Comparison of ENCODE assay signal across 1 cellular context in genomic region chr6:138109042-138109997, GRCh38.
TF ChIP-seq lines count a peak whose summit lies in the region.

No MANE protein-coding gene starts in this region.

TF ChIP-seq in HepG2, 621 proteins besides CTCF, POLR2A, EP300 and RAD21 (continued from another document and continues in another):
- TF ChIP-seq ARID5B (CRISPR knock-in tag; IDR thresholded peaks at IDR 0.05), result peak; percentile 55; the same call in 1 of the 2 replicates
- TF ChIP-seq ZNF281 (CRISPR knock-in tag; IDR thresholded peaks at IDR 0.05; ENCODE audit: borderline replicate concordance), result no peak
- TF ChIP-seq ZNF563 (CRISPR knock-in tag; IDR thresholded peaks at IDR 0.05), result no peak
- no peak for TF ChIP-seq KAT7 (CRISPR knock-in tag; IDR thresholded peaks at IDR 0.05; ENCODE audit: borderline replicate concordance)
- TF ChIP-seq ZNF17 (CRISPR knock-in tag; IDR thresholded peaks at IDR 0.05), result no peak
- TF ChIP-seq KLF12 (CRISPR knock-in tag; IDR thresholded peaks at IDR 0.05; ENCODE audit: borderline replicate concordance), result no peak
- TF ChIP-seq IKZF5 (CRISPR knock-in tag; IDR thresholded peaks at IDR 0.05), result no peak
- no peak for TF ChIP-seq JDP2 (CRISPR knock-in tag; IDR thresholded peaks at IDR 0.05; ENCODE audit: borderline replicate concordance)
- no peak for TF ChIP-seq ZNF652 (CRISPR knock-in tag; IDR thresholded peaks at IDR 0.05; ENCODE audit: borderline replicate concordance, low read depth)
- TF ChIP-seq HNF1A (IDR thresholded peaks at IDR 0.05; ENCODE audit: low read depth), result no peak
- no peak for TF ChIP-seq HNF1A (CRISPR knock-in tag; IDR thresholded peaks at IDR 0.05; ENCODE audit: borderline replicate concordance)
- TF ChIP-seq STAG1 (CRISPR knock-in tag; IDR thresholded peaks at IDR 0.05), result peak; percentile 97
- TF ChIP-seq ZBTB4 (CRISPR knock-in tag; IDR thresholded peaks at IDR 0.05; ENCODE audit: borderline replicate concordance), result no peak
- TF ChIP-seq MED1 (CRISPR knock-in tag; IDR thresholded peaks at IDR 0.05), result no peak
- no peak for TF ChIP-seq BRD4 (CRISPR knock-in tag; IDR thresholded peaks at IDR 0.05)
- TF ChIP-seq ZNF83 (CRISPR knock-in tag; IDR thresholded peaks at IDR 0.05; ENCODE audit: borderline replicate concordance), result no peak
- TF ChIP-seq RNF2 (conservative IDR thresholded peaks at IDR 0.05; ENCODE audit: low read depth), result no peak
- TF ChIP-seq IKZF4 (CRISPR knock-in tag; IDR thresholded peaks at IDR 0.05; ENCODE audit: borderline replicate concordance, low read depth, not compliant biosample characterization), result no peak
- no peak for TF ChIP-seq ZNF639 (CRISPR knock-in tag; conservative IDR thresholded peaks at IDR 0.05)
- TF ChIP-seq PREB (CRISPR knock-in tag; IDR thresholded peaks at IDR 0.05), result no peak
- no peak for TF ChIP-seq NR3C1 (CRISPR knock-in tag; IDR thresholded peaks at IDR 0.05)
- no peak for TF ChIP-seq ARNTL (CRISPR knock-in tag; IDR thresholded peaks at IDR 0.05)
- no peak for TF ChIP-seq ZNF446 (CRISPR knock-in tag; IDR thresholded peaks at IDR 0.05)
- TF ChIP-seq SNAI1 (CRISPR knock-in tag; IDR thresholded peaks at IDR 0.05; ENCODE audit: borderline replicate concordance), result no peak
- TF ChIP-seq KAT8 (CRISPR knock-in tag; IDR thresholded peaks at IDR 0.05), result 0 out of 2 replicates have a peak, but pooled peaks have one; percentile 44
- TF ChIP-seq SAP130 (CRISPR knock-in tag; IDR thresholded peaks at IDR 0.05; ENCODE audit: low read depth), result peak; percentile 23; the same call in 1 of the 2 replicates
- no peak for TF ChIP-seq CHCHD3 (CRISPR knock-in tag; IDR thresholded peaks at IDR 0.05)
- TF ChIP-seq ZNF142 (CRISPR knock-in tag; IDR thresholded peaks at IDR 0.05), result no peak
- no peak for TF ChIP-seq REXO4 (CRISPR knock-in tag; IDR thresholded peaks at IDR 0.05; ENCODE audit: borderline replicate concordance)
